Comparison of ENCODE assay signal across 1 cellular context in genomic region chr2:227464356-227464755, GRCh38.
TF ChIP-seq lines count a peak whose summit lies in the region.

No MANE protein-coding gene starts in this region.

TF ChIP-seq in GM23338, 12 proteins besides CTCF, POLR2A, EP300 and RAD21 (continued from another document):
- TF ChIP-seq ZNF462 (CRISPR knock-in tag; IDR thresholded peaks at IDR 0.05) (no peak), EZH2phosphoT487 (IDR thresholded peaks at IDR 0.05; ENCODE audit: unreplicated experiment) (no peak), NANOG (IDR thresholded peaks at IDR 0.05; ENCODE audit: borderline replicate concordance) (no peak), CREB1 (CRISPR knock-in tag; IDR thresholded peaks at IDR 0.05; ENCODE audit: low read depth) (no peak)
